In genomic region chr14:89415139-89415538, GRCh38 we compare ENCODE assay signal across 8 cellular contexts. TPM values are rescaled to one million over a fixed set of nuclear protein-coding genes. Genes with fewer than 3 reads are reported as not detected.
A peak's percentile ranks its signal among the peaks of the same experiment; 100 is the strongest.
DNase-seq lines count a peak whose midpoint lies in the region; ATAC-seq and TF ChIP-seq lines count a peak whose summit lies in the region.

No MANE protein-coding gene starts in this region.

- H3K4me3 ChIP-seq in AG10803 (ENCODE audit: low read length), result peak overlapping the region; percentile 78

- H3K27me3 Mint-ChIP-seq in IgD-negative memory B cell (no peaks in the 10 kb centered on the region), naive B cell (no peaks in the 10 kb centered on the region)

- no peaks in the 10 kb centered on the region for H3K9me3 Mint-ChIP-seq in IgD-negative memory B cell
- H3K9me3 Mint-ChIP-seq in naive B cell, result no peaks in the 10 kb centered on the region

- H3K4me3 Mint-ChIP-seq in IgD-negative memory B cell (peak overlapping the region; percentile 88 to 99 (median 94)), naive B cell (peak overlapping the region; percentile 52 to 99 (median 98))

- H3K27ac Mint-ChIP-seq in IgD-negative memory B cell, result peak overlapping the region in 1 of 3 donors; percentile 98
- H3K27ac Mint-ChIP-seq in naive B cell, result peak overlapping the region in 5 of 6 donors; percentile 38 to 97 (median 93)

- no peak for TF ChIP-seq CTCF in AG10803 (conservative IDR thresholded peaks at IDR 0.05; ENCODE audit: low read length)

- ATAC-seq in naive B cell (ENCODE audit: low read depth in 2 of 2), result no peak

- H3K36me3 Mint-ChIP-seq in IgD-negative memory B cell, result peaks cover 9% of the 10 kb centered on the region
- peaks cover 3 to 9% of the 10 kb centered on the region in 2 donors for H3K36me3 Mint-ChIP-seq in naive B cell

- H3K4me1 Mint-ChIP-seq in IgD-negative memory B cell, result peaks cover 29 to 40% (median 38%) of the 10 kb centered on the region in 3 donors
- H3K4me1 Mint-ChIP-seq in naive B cell, result peaks cover 34 to 75% (median 48%) of the 10 kb centered on the region in 3 donors

- DNase-seq in AG10803 (ENCODE audit: low read depth) (no peak), dedifferentiated amniotic fluid mesenchymal stem cell (ENCODE audit: extremely low spot score) (peak; percentile 19), naive B cell (no peak), activated gamma-delta T cell (lab: John Stamatoyannopoulos, UW) (no peak), SIG-M5 treated with dmso at 0.1 percent for 504 hours (lab: John Stamatoyannopoulos, UW; ENCODE audit: unreplicated experiment) (no peak), DMS79 (lab: John Stamatoyannopoulos, UW) (no peak), GM03348 (ENCODE audit: low spot score) (no peak)

RNA-seq across cellular contexts. Expression of gene FOXN3, which starts 1.9 kb away (rescaled TPM):
- polyA plus RNA-seq in IgD-negative memory B cell (62.5 TPM), naive B cell (ENCODE audit: low read depth in 6 of 6) (10 to 100 TPM; 47.8 to 77.5 (median 58.7) TPM)
